In genomic region chr19:41310031-41310831, GRCh38 we compare ENCODE assay signal across 1 cellular context.
A peak's percentile ranks its signal among the peaks of the same experiment; 100 is the strongest.
TF ChIP-seq lines count a peak whose summit lies in the region.

TSS of gene CCDC97 (plus strand) at chr19:41310172. CDS start at chr19:41310311, 139 bp downstream.

TF ChIP-seq in K562, 482 proteins besides CTCF, POLR2A, EP300 and RAD21 (continued from another document and continues in another):
- peak in 1 of 2 experiments; percentile 95; a peak in 2 of 4 replicates for TF ChIP-seq ZNF639 (CRISPR knock-in tag; conservative IDR thresholded peaks at IDR 0.05 in 1 of 2, IDR thresholded peaks at IDR 0.05 in 1 of 2)
- peak; percentile 45 to 91 for TF ChIP-seq AFF1 (IDR thresholded peaks at IDR 0.05; ENCODE audit: low read depth in 1 of 2, partially characterized antibody in 2 of 2)
- 0 out of 2 replicates have a peak, but pooled peaks have one; percentile 42 for TF ChIP-seq ZNF589 (CRISPR knock-in tag; IDR thresholded peaks at IDR 0.05; ENCODE audit: low read depth)
- TF ChIP-seq DIDO1 (tag; IDR thresholded peaks at IDR 0.05; ENCODE audit: low read depth): peak; percentile 97
- peak; percentile 93 for TF ChIP-seq GTF2E2 (tag; IDR thresholded peaks at IDR 0.05)
- TF ChIP-seq ZMIZ1 (IDR thresholded peaks at IDR 0.05; ENCODE audit: low read depth in 2 of 2, low read length in 2 of 2): 0 out of 4 replicates have a peak, but pooled peaks of 1 of the 2 experiments have one; percentile 9
- peak; percentile 96 for TF ChIP-seq GATAD2B (IDR thresholded peaks at IDR 0.05; ENCODE audit: borderline replicate concordance)
- peak; percentile 72; the same call in 1 of the 2 replicates for TF ChIP-seq MBD2 (IDR thresholded peaks at IDR 0.05; ENCODE audit: borderline replicate concordance, low read depth)
- TF ChIP-seq DACH1 (IDR thresholded peaks at IDR 0.05; ENCODE audit: partially characterized antibody): peak; percentile 36
- TF ChIP-seq HLTF (IDR thresholded peaks at IDR 0.05): peak; percentile 93
- no peak for TF ChIP-seq CBX2 (IDR thresholded peaks at IDR 0.05; ENCODE audit: insufficient read depth, low read length, poor library complexity, severe bottlenecking)
- peak; percentile 94 for TF ChIP-seq EGR1 (conservative IDR thresholded peaks at IDR 0.05)
- no peak for TF ChIP-seq NR0B1 (IDR thresholded peaks at IDR 0.05; ENCODE audit: partially characterized antibody)
- peak; percentile 72; the same call in 1 of the 2 replicates for TF ChIP-seq LCOR (CRISPR knock-in tag; IDR thresholded peaks at IDR 0.05)
- peak; percentile 53 for TF ChIP-seq PCBP1 (IDR thresholded peaks at IDR 0.05; ENCODE audit: low read depth, low read length, poor library complexity, severe bottlenecking)
- TF ChIP-seq CCNT2 (IDR thresholded peaks at IDR 0.05; ENCODE audit: borderline replicate concordance, extremely low read depth, insufficient read length, low read depth, low read length): peak; percentile 87
- peak; percentile 64 for TF ChIP-seq DPF2 (IDR thresholded peaks at IDR 0.05)
- no peak for TF ChIP-seq ETS2 (tag; IDR thresholded peaks at IDR 0.05; ENCODE audit: borderline replicate concordance, poor library complexity, severe bottlenecking)
- peak; percentile 86 for TF ChIP-seq MYNN (IDR thresholded peaks at IDR 0.05)
- TF ChIP-seq MYNN (CRISPR knock-in tag; IDR thresholded peaks at IDR 0.05): no peak
- TF ChIP-seq ELK3 (CRISPR knock-in tag; IDR thresholded peaks at IDR 0.05): no peak
- no peak for TF ChIP-seq ZNF282 (CRISPR knock-in tag; IDR thresholded peaks at IDR 0.05)
- TF ChIP-seq ZNF512 (tag; IDR thresholded peaks at IDR 0.05): no peak
- TF ChIP-seq CHCHD3 (CRISPR knock-in tag; IDR thresholded peaks at IDR 0.05): peak; percentile 24; the same call in 1 of the 2 replicates
- TF ChIP-seq CREB1 (IDR thresholded peaks at IDR 0.05): no peak; the same call in 1 of the 2 replicates
- TF ChIP-seq CREB1 (CRISPR knock-in tag; IDR thresholded peaks at IDR 0.05): peak; percentile 68
- TF ChIP-seq E2F4 (CRISPR knock-in tag; IDR thresholded peaks at IDR 0.05; ENCODE audit: low read depth): 0 out of 2 replicates have a peak, but pooled peaks have one; percentile 12
